In genomic region chr10:31709028-31709427, GRCh38 we compare ENCODE assay signal across 13 cellular contexts.
DNase-seq lines count a peak whose midpoint lies in the region; ATAC-seq and TF ChIP-seq lines count a peak whose summit lies in the region.
"Had no signal": no experiment of that assay in that cellular context is flagged by ENCODE, and none has a peak within 500 bp of the region (broad histone marks: within the 10 kb centered on the region; RNA-seq: fewer than 3 reads in every experiment).

No MANE protein-coding gene starts in this region.

- H3K36me3 ChIP-seq in mesendoderm (ENCODE audit: control insufficient read depth, insufficient read depth, low read length), result no peaks in the 10 kb centered on the region

- peaks cover 2% of the 10 kb centered on the region for H3K9me3 ChIP-seq in right cardiac atrium (ENCODE audit: control insufficient read depth, low read length)

- H3K27ac ChIP-seq in right cardiac atrium (ENCODE audit: low read length) (peak overlapping the region; percentile 68), mesendoderm (ENCODE audit: low read depth, low read length) (no peak overlapping the region)
- H3K27ac ChIP-seq: RWPE1 had no signal

- no peak overlapping the region for H3K9ac ChIP-seq in mesendoderm (ENCODE audit: low read length)

- intact Hi-C loops in right cardiac atrium (cut with DNase I) (loop anchor here in 3 of 4 donors (5.0 to 10.0 kb wide), 2 partner anchors 43 to 96 kb away; no protein-coding TSS in a partner anchor), Right ventricle myocardium superior (cut with DNase I) (loop anchor here (5.0 kb wide), 1 partner anchor 48 kb away; no protein-coding TSS in a partner anchor)

- no peak for TF ChIP-seq POLR2A in erythroblast (IDR thresholded peaks at IDR 0.05; ENCODE audit: low read length)

- H4K5ac ChIP-seq in mesendoderm (ENCODE audit: low read length), result no peak overlapping the region

- no peaks in the 10 kb centered on the region for H3K79me1 ChIP-seq in mesendoderm (ENCODE audit: low read length)

- H3K4me3 ChIP-seq in right cardiac atrium (ENCODE audit: low read length), result no peak overlapping the region
- no peak overlapping the region for H3K4me3 ChIP-seq in cardiac fibroblast (replicated peaks in 1 of 2; ENCODE audit: low read depth in 2 of 2, low read length in 2 of 2)
- no peak overlapping the region for H3K4me3 ChIP-seq in mesendoderm (ENCODE audit: low read length)

- H2BK15ac ChIP-seq in mesendoderm (replicated peaks; ENCODE audit: low read depth), result no peak overlapping the region

- H2AK5ac ChIP-seq in mesendoderm (ENCODE audit: low read length), result peak overlapping the region; percentile 32

- no peak overlapping the region for H3K4me2 ChIP-seq in mesendoderm (ENCODE audit: low read length)

- DNase-seq in right cardiac atrium (no peak), Right ventricle myocardium superior (no peak), cardiac fibroblast (ENCODE audit: low read depth in 2 of 2) (peak; percentile 15 to 33), mesendoderm (no peak), superior temporal gyrus (ENCODE audit: extremely low spot score) (no peak), HuH-7.5 (ENCODE audit: low spot score) (no peak), erythroblast (lab: John Stamatoyannopoulos, UW) (no peak)
- DNase-seq: CD8-positive, alpha-beta T cell; cortex of kidney; Karpas-422; stimulated activated CD4-positive, alpha-beta T cell treated with anti-CD3 and anti-CD28 coated beads, Interleukin-2, amount 100 ng/mL, for 48 hours had no signal

- peaks cover 17% of the 10 kb centered on the region for H3K4me1 ChIP-seq in right cardiac atrium (ENCODE audit: control insufficient read depth, insufficient read depth, low read length)
- peaks cover 15% of the 10 kb centered on the region for H3K4me1 ChIP-seq in mesendoderm (ENCODE audit: control insufficient read depth, low read depth, low read length)

- H3K18ac ChIP-seq in mesendoderm (ENCODE audit: low read length), result peak overlapping the region; percentile 3

- peak overlapping the region; percentile 6 for H3K23ac ChIP-seq in mesendoderm (ENCODE audit: low read length)

- TF ChIP-seq CTCF in cardiac fibroblast (IDR thresholded peaks at IDR 0.05; ENCODE audit: low read depth, low read length), result peak; percentile 18

- H3K79me2 ChIP-seq in mesendoderm (ENCODE audit: control insufficient read depth, insufficient read depth, low read length), result no peaks in the 10 kb centered on the region

- H3K4ac ChIP-seq in mesendoderm (ENCODE audit: low read depth, low read length), result no peak overlapping the region

- no peaks in the 10 kb centered on the region for H3K27me3 ChIP-seq in right cardiac atrium (ENCODE audit: control insufficient read depth, insufficient read depth)
- no peaks in the 10 kb centered on the region for H3K27me3 ChIP-seq in mesendoderm (ENCODE audit: insufficient read depth, low read length, poor library complexity)

- peak overlapping the region; percentile 79 for H3K56ac ChIP-seq in mesendoderm (ENCODE audit: low read length)

- H2BK5ac ChIP-seq in mesendoderm (ENCODE audit: low read length), result peak overlapping the region; percentile 60

- H2BK120ac ChIP-seq in mesendoderm (ENCODE audit: low read depth, low read length), result no peak overlapping the region

- ATAC-seq in right cardiac atrium (peak in 1 of 2 donors; percentile 2), Right ventricle myocardium superior (ENCODE audit: poor library complexity) (no peak), HG02981 (IDR thresholded peaks at IDR 0.05; ENCODE audit: unreplicated experiment) (no peak)
- ATAC-seq: CD8-positive, alpha-beta T cell had no signal

- no peak overlapping the region for H4K8ac ChIP-seq in mesendoderm (ENCODE audit: low read depth, low read length)

- 59% methylated on average over 3 of the region's 3 CpGs for WGBS in right cardiac atrium
- no CpG with 5 or more reads among the region's 3 CpGs for WGBS in mesendoderm (ENCODE audit: extremely low coverage, insufficient coverage, low lambda C conversion rate)

Comparison
In these comparisons a context has a peak if more than half of its experiments do, and no peak if none do; other contexts are left out.
1. DNase-seq: peak in cardiac fibroblast (2 of 2); none in right cardiac atrium (0 of 3), Right ventricle myocardium superior (single experiment), mesendoderm (single experiment), superior temporal gyrus (single experiment), HuH-7.5 (single experiment) and erythroblast (0 of 2).